In genomic region chr10:93711891-93712290, GRCh38 we compare ENCODE assay signal across 20 cellular contexts. TPM values are rescaled to one million over a fixed set of nuclear protein-coding genes. Genes with fewer than 3 reads are reported as not detected.
DNase-seq lines count a peak whose midpoint lies in the region; ATAC-seq, FAIRE-seq and TF ChIP-seq lines count a peak whose summit lies in the region.
"Had no signal": no experiment of that assay in that cellular context is flagged by ENCODE, and none has a peak within 500 bp of the region (broad histone marks: within the 10 kb centered on the region; RNA-seq: fewer than 3 reads in every experiment).

No MANE protein-coding gene starts in this region.

- H3K4me3 Mint-ChIP-seq in HFFc6: no peak overlapping the region

- FAIRE-seq in bronchial epithelial cell (lab: Jason Lieb, UNC): no peak
- FAIRE-seq in urothelium cell line (lab: Jason Lieb, UNC): no peak
- FAIRE-seq: A204.1, GM19239 had no signal

- peak; percentile 51 for ATAC-seq in foreskin keratinocyte
- ATAC-seq in gastroesophageal sphincter: no peak
- ATAC-seq: PC-3 had no signal

- H3K9me3 ChIP-seq in gastroesophageal sphincter (no peaks in the 10 kb centered on the region), esophagus squamous epithelium (no peaks in the 10 kb centered on the region)
- H3K9me3 ChIP-seq: BLaER1 treated with 17β-estradiol and CSF1 and Interleukin-3, amounts not matched to agents 10 nM and 100 nM; SJCRH30 had no signal

- TF ChIP-seq CTCF in AG10803 (conservative IDR thresholded peaks at IDR 0.05; ENCODE audit: low read length) (no peak), bronchial epithelial cell (IDR thresholded peaks at IDR 0.05; ENCODE audit: insufficient read depth, low read length, severe bottlenecking) (no peak), foreskin keratinocyte (conservative IDR thresholded peaks at IDR 0.05) (no peak), gastroesophageal sphincter (IDR thresholded peaks at IDR 0.05) (no peak), HFFc6 (IDR thresholded peaks at IDR 0.05) (no peak), esophagus squamous epithelium (IDR thresholded peaks at IDR 0.05) (no peak)

- intact Hi-C loops in esophagus squamous epithelium (cut with DNase I): no loop called here

- no peak for TF ChIP-seq EP300 in gastroesophageal sphincter (IDR thresholded peaks at IDR 0.05)

- peaks cover 11% of the 10 kb centered on the region for H3K4me1 Mint-ChIP-seq in HFFc6 (ENCODE audit: low read depth)

- H3K4me1 ChIP-seq in foreskin keratinocyte: no peaks in the 10 kb centered on the region
- H3K4me1 ChIP-seq in gastroesophageal sphincter: no peaks in the 10 kb centered on the region
- H3K4me1 ChIP-seq in esophagus squamous epithelium: no peaks in the 10 kb centered on the region

- H3K36me3 ChIP-seq in bronchial epithelial cell (ENCODE audit: control insufficient read depth, insufficient read depth, low read length): no peaks in the 10 kb centered on the region
- no peaks in the 10 kb centered on the region for H3K36me3 ChIP-seq in gastroesophageal sphincter
- H3K36me3 ChIP-seq in esophagus squamous epithelium: no peaks in the 10 kb centered on the region
- H3K36me3 ChIP-seq: BLaER1 treated with 17β-estradiol and CSF1 and Interleukin-3, amounts not matched to agents 10 nM and 100 nM; SJCRH30 had no signal

- H3K27me3 Mint-ChIP-seq in HFFc6 (ENCODE audit: insufficient read depth): peaks cover 2% of the 10 kb centered on the region; the same call in 1 of the 2 replicates

- no peaks in the 10 kb centered on the region for H3K9me3 Mint-ChIP-seq in HFFc6

- H3K27ac ChIP-seq in foreskin keratinocyte: no peak overlapping the region
- H3K27ac ChIP-seq in gastroesophageal sphincter: no peak overlapping the region
- H3K27ac ChIP-seq in esophagus squamous epithelium: no peak overlapping the region
- H3K27ac ChIP-seq: BLaER1 treated with 17β-estradiol and CSF1 and Interleukin-3, amounts not matched to agents 10 nM and 100 nM; HL-60; SJCRH30 had no signal

- DNase-seq in AG10803 (ENCODE audit: low read depth) (peak; percentile 1), HT1080 (ENCODE audit: low read depth) (peak; percentile 58), bronchial epithelial cell (ENCODE audit: low read depth) (peak; percentile 16), foreskin keratinocyte (no peak), HFFc6 (no peak), urothelium cell line (ENCODE audit: low spot score) (no peak), esophagus squamous epithelium (lab: John Stamatoyannopoulos, UW) (no peak)
- DNase-seq: HCEC 1CT, NCI-H1436 treated with DMSO at 0.1 percent for 48 hours, NCI-H2029 treated with DMSO at 0.1 percent for 48 hours, NCI-H2171 treated with DMSO at 0.1 percent for 48 hours, NCI-H446 treated with DMSO at 0.1 percent for 48 hours, NCI-H774, PC-3, SJCRH30 had no signal

- H3K27me3 ChIP-seq in bronchial epithelial cell (ENCODE audit: control insufficient read depth, insufficient read depth, low read length) (no peaks in the 10 kb centered on the region), foreskin keratinocyte (no peaks in the 10 kb centered on the region), gastroesophageal sphincter (no peaks in the 10 kb centered on the region), esophagus squamous epithelium (no peaks in the 10 kb centered on the region)
- H3K27me3 ChIP-seq: BLaER1 treated with 17β-estradiol and CSF1 and Interleukin-3, amounts not matched to agents 10 nM and 100 nM; SJCRH30 had no signal

- H3K27ac Mint-ChIP-seq in HFFc6: no peak overlapping the region

- WGBS in gastroesophageal sphincter (ENCODE audit: low coverage in 1 of 2), 2 donors: 43 to 68% methylated on average over 2 to 3 of the region's 3 CpGs
- WGBS in esophagus squamous epithelium, 2 donors: 50 to 51% methylated on average over 3 of the region's 3 CpGs

- TF ChIP-seq POLR2A in gastroesophageal sphincter (IDR thresholded peaks at IDR 0.05) (no peak), esophagus squamous epithelium (IDR thresholded peaks at IDR 0.05) (no peak)

- no peaks in the 10 kb centered on the region for H3K36me3 Mint-ChIP-seq in HFFc6 (ENCODE audit: low read depth)

- H3K4me3 ChIP-seq in AG10803 (ENCODE audit: low read length) (no peak overlapping the region), bronchial epithelial cell (ENCODE audit: low read depth, low read length) (no peak overlapping the region), gastroesophageal sphincter (no peak overlapping the region), esophagus squamous epithelium (no peak overlapping the region)
- H3K4me3 ChIP-seq: BLaER1 treated with 17β-estradiol and CSF1 and Interleukin-3, amounts not matched to agents 10 nM and 100 nM; SJCRH30 had no signal

RNA-seq across cellular contexts. Expression of gene FRA10AC1, which starts 9.5 kb away (rescaled TPM):
- total RNA-seq in HT1080 (2014; rRNA removed; shearing (Covaris generic)): 2.3 and 3.1 TPM in 2 replicates
- polyA plus RNA-seq in HT1080 (2015; cell fraction: cytosol; rRNA removed): 8.4 and 10.7 TPM in 2 replicates
- 20.8 and 22.5 TPM in 2 replicates for polyA plus RNA-seq in HT1080 (2015; cell fraction: nucleus; rRNA removed)
- total RNA-seq in bronchial epithelial cell (4.7 and 7.2 TPM in 2 replicates), foreskin keratinocyte (8.0 and 9.4 TPM in 2 replicates), gastroesophageal sphincter (10 to 100 TPM in 2 of 4 donors, 1 to 10 TPM in 2; 8.4 to 28.6 (median 14.3) TPM), esophagus squamous epithelium (10 to 100 TPM in 1 of 4 donors, 1 to 10 TPM in 3; 5.0 to 12.0 (median 5.9) TPM)
- 9.6 and 10.9 TPM in 2 replicates for polyA plus RNA-seq in foreskin keratinocyte
- total RNA-seq in HFFc6 (2021; fragmentation: NEBNext Ultra II Directional; extraction: Animal tissue kit (Norgen Biotek cat#: 25700)): 10 to 100 TPM in 2 of 6 experiments, 1 to 10 TPM in 4; 8.3 to 10.7 (median 9.2) TPM

RNA-seq across cellular contexts. Expression of gene LGI1, which starts 45.8 kb away (rescaled TPM):
- 0.02 TPM in 1 of 2 replicates, not detected in the other for total RNA-seq in HT1080 (2014; rRNA removed; shearing (Covaris generic))
- polyA plus RNA-seq in HT1080 (2015; cell fraction: cytosol; rRNA removed): not detected in 2 replicates
- polyA plus RNA-seq in HT1080 (2015; cell fraction: nucleus; rRNA removed): not detected in 2 replicates
- total RNA-seq in bronchial epithelial cell: not detected in 2 replicates
- not detected in 2 replicates for total RNA-seq in foreskin keratinocyte
- polyA plus RNA-seq in foreskin keratinocyte: not detected in 2 replicates
- total RNA-seq in gastroesophageal sphincter: 1 to 10 TPM in 1 of 4 donors, under 1 TPM in 2, not detected in 1; 0.17 to 1.9 (median 0.35) TPM
- total RNA-seq in HFFc6 (2021; fragmentation: NEBNext Ultra II Directional; extraction: Animal tissue kit (Norgen Biotek cat#: 25700)): not detected
- total RNA-seq in esophagus squamous epithelium: 1 to 10 TPM in 1 of 4 donors, under 1 TPM in 1, not detected in 2; 0.41 to 2.9 TPM
- total RNA-seq: PC-3, SJCRH30 had no signal

Comparison
In these comparisons a context has a peak if more than half of its experiments do, and no peak if none do; other contexts are left out.
1. DNase-seq: peak in AG10803 (single experiment), HT1080 (single experiment) and bronchial epithelial cell (single experiment); none in foreskin keratinocyte (0 of 2), HFFc6 (single experiment), urothelium cell line (single experiment) and esophagus squamous epithelium (single experiment).